20 cellular contexts compared by ENCODE assay signal in genomic region chr2:98582523-98582922, GRCh38. TPM values are rescaled to one million over a fixed set of nuclear protein-coding genes. Genes with fewer than 3 reads are reported as not detected.
A peak's percentile ranks its signal among the peaks of the same experiment; 100 is the strongest.
DNase-seq lines count a peak whose midpoint lies in the region; ATAC-seq, FAIRE-seq and TF ChIP-seq lines count a peak whose summit lies in the region.
"Had no signal": no experiment of that assay in that cellular context is flagged by ENCODE, and none has a peak within 500 bp of the region (broad histone marks: within the 10 kb centered on the region; RNA-seq: fewer than 3 reads in every experiment).

No MANE protein-coding gene starts in this region.

- no peaks in the 10 kb centered on the region for H4K20me1 ChIP-seq in K562 (replicated peaks; ENCODE audit: control insufficient read depth, insufficient read depth, low read length)

- no peak overlapping the region for H3K9ac ChIP-seq in K562 (ENCODE audit: insufficient read depth in 1 of 2, low read depth in 2 of 2, low read length in 2 of 2)
- H3K9ac ChIP-seq in trophoblast cell (ENCODE audit: low read length), result peak overlapping the region; percentile 33

- H2BK5ac ChIP-seq in trophoblast cell (ENCODE audit: low read depth, low read length, poor library complexity), result no peak overlapping the region

- BruUV-seq in K562 (replicated peaks; lab: Mats Ljungman, UMichigan), result no TSS peak

- H4K91ac ChIP-seq in trophoblast cell (ENCODE audit: low read depth, low read length), result no peak overlapping the region

- no peak overlapping the region for H2BK120ac ChIP-seq in trophoblast cell (ENCODE audit: insufficient read depth, low read length, poor library complexity)

- H3K4me3 ChIP-seq in HEK293 (ENCODE audit: low read depth, low read length) (no peak overlapping the region), K562 (no peak overlapping the region), trophoblast cell (ENCODE audit: low read depth, low read length) (no peak overlapping the region)

- H3K27ac ChIP-seq in HEK293 (ENCODE audit: extremely low read depth, low read depth, low read length), result no peak overlapping the region
- no peak overlapping the region for H3K27ac ChIP-seq in K562 (ENCODE audit: extremely low read depth, low read depth, low read length)
- H3K27ac ChIP-seq in trophoblast cell (ENCODE audit: low read depth, low read length), result no peak overlapping the region
- H3K27ac ChIP-seq: HL-60 had no signal

- TF ChIP-seq POLR2A in GM12891 (IDR thresholded peaks at IDR 0.05; ENCODE audit: low read depth, low read length), result no peak
- no peak for TF ChIP-seq POLR2A in K562 (conservative IDR thresholded peaks at IDR 0.05)

- H3K9me1 ChIP-seq in K562 (ENCODE audit: control insufficient read depth, insufficient read depth, low read length), result no peaks in the 10 kb centered on the region

- H3K4ac ChIP-seq in trophoblast cell (ENCODE audit: low read depth, low read length), result no peak overlapping the region

- FAIRE-seq in GM12891 (lab: Jason Lieb, UNC) (peak; percentile 43), K562 (lab: Jason Lieb, UNC) (no peak)
- FAIRE-seq: A204.1, G401.6 had no signal

- no peak overlapping the region for H3K23ac ChIP-seq in trophoblast cell (ENCODE audit: low read length)

- DNase-seq in GM12891 (ENCODE audit: insufficient read length, low spot score), result no peak
- DNase-seq in K562 (ENCODE audit: extremely low read depth in 1 of 4, low spot score in 3 of 4), result no peak
- no peak for DNase-seq in trophoblast cell
- DNase-seq in DMS153 (lab: John Stamatoyannopoulos, UW), result no peak
- DNase-seq: ACHN; BE2C; C1 segment of cervical spinal cord; CD4-positive, CD25-positive, alpha-beta regulatory T cell; CD8-positive, alpha-beta memory T cell; COR-L47; DMS 273 treated with DMSO at 0.1 percent for 48 hours; GOT3; H9; KG1 had no signal

- H4K12ac ChIP-seq in trophoblast cell (ENCODE audit: low read depth, low read length), result no peak overlapping the region

- WGBS in K562 (ENCODE audit: insufficient coverage, low coverage, missing lambda C conversion rate), result 85% methylated on average over 9 of the region's 9 CpGs
- WGBS in trophoblast cell (ENCODE audit: extremely low coverage, insufficient coverage, insufficient read length), result no CpG with 5 or more reads among the region's 9 CpGs

- no peak overlapping the region for H3K14ac ChIP-seq in trophoblast cell (ENCODE audit: low read length)

- no peaks in the 10 kb centered on the region for H3K79me1 ChIP-seq in trophoblast cell (ENCODE audit: low read length)

- no peak overlapping the region for H4K8ac ChIP-seq in trophoblast cell (ENCODE audit: low read depth, low read length)

- no peak overlapping the region for H2AK5ac ChIP-seq in trophoblast cell (ENCODE audit: low read length)

- POLR2A ChIA-PET in HEK293 (lab: Yijun Ruan, JAX), result no interaction called here
- POLR2A ChIA-PET in K562 (lab: Yijun Ruan, JAX), result no interaction called here

- no peak overlapping the region for H3K18ac ChIP-seq in trophoblast cell (ENCODE audit: low read length)

- no peak overlapping the region for H2BK12ac ChIP-seq in trophoblast cell (ENCODE audit: low read length)

- H3K79me2 ChIP-seq in K562 (ENCODE audit: control insufficient read depth, insufficient read depth, low read length) (no peaks in the 10 kb centered on the region), trophoblast cell (ENCODE audit: control insufficient read depth, insufficient read depth, low read length, poor library complexity) (peaks cover 2% of the 10 kb centered on the region)

- CTCF ChIA-PET in HEK293 (lab: Yijun Ruan, JAX), result interaction anchor here (0.6 to 2.6 kb wide), 2 partner anchors 14 to 195 kb away, joined by 3 to 11 read pairs; no protein-coding TSS in a partner anchor
- CTCF ChIA-PET in K562 (lab: Yijun Ruan, JAX; ENCODE audit: low intra/inter-chr PET ratio), result interaction anchor here (0.6 kb wide), 1 partner anchor 8 kb away, joined by 3 read pairs; no protein-coding TSS in a partner anchor

- no peak overlapping the region for H2AFZ ChIP-seq in K562 (ENCODE audit: low read depth, low read length)
- no peak overlapping the region for H2AFZ ChIP-seq in trophoblast cell (ENCODE audit: insufficient read depth, low read length, poor library complexity)

- no peaks in the 10 kb centered on the region for H3K9me3 ChIP-seq in HEK293 (ENCODE audit: control insufficient read depth, insufficient read depth, low read depth, low read length)
- no peaks in the 10 kb centered on the region for H3K9me3 ChIP-seq in K562 (replicated peaks; ENCODE audit: control insufficient read depth, insufficient read depth, low read depth, low read length)
- H3K9me3 ChIP-seq in trophoblast cell (ENCODE audit: insufficient read depth, low read depth, low read length), result peaks cover 2% of the 10 kb centered on the region
- H3K9me3 ChIP-seq: BE2C had no signal

- TF ChIP-seq RAD21 in K562 (CRISPR knock-in tag; conservative IDR thresholded peaks at IDR 0.05 in 1 of 2, IDR thresholded peaks at IDR 0.05 in 1 of 2), result no peak

- H3K4me1 ChIP-seq in HEK293 (ENCODE audit: control insufficient read depth, insufficient read depth, low read length), result no peaks in the 10 kb centered on the region
- H3K4me1 ChIP-seq in K562 (replicated peaks in 1 of 2; ENCODE audit: control insufficient read depth in 2 of 2, insufficient read depth in 2 of 2, low read length in 2 of 2), result peaks cover 0 to 3% of the 10 kb centered on the region in 2 experiments; a peak in 1 of 5 replicates
- H3K4me1 ChIP-seq in trophoblast cell (ENCODE audit: control insufficient read depth in 1 of 2, insufficient read depth in 2 of 2, low read length in 2 of 2), result no peaks in the 10 kb centered on the region
- H3K4me1 ChIP-seq: BE2C had no signal

- intact Hi-C loops in K562 (cut with micrococcal nuclease), result no loop called here

- no peak for ATAC-seq in K562
- no peak for ATAC-seq in HG02938 (IDR thresholded peaks at IDR 0.05; ENCODE audit: unreplicated experiment)
- no peak for ATAC-seq in GM18511 (IDR thresholded peaks at IDR 0.05; ENCODE audit: unreplicated experiment)

- no peak for TF ChIP-seq EP300 in K562 (IDR thresholded peaks at IDR 0.05; ENCODE audit: low read length)

- no peak for TF ChIP-seq CTCF in HEK293 (tag by site-specific recombination; IDR thresholded peaks at IDR 0.05)
- TF ChIP-seq CTCF in K562 (IDR thresholded peaks at IDR 0.05 in 2 of 3, conservative IDR thresholded peaks at IDR 0.05 in 1 of 3; ENCODE audit: insufficient read depth in 2 of 3, low read depth in 1 of 3, low read length in 3 of 3), result no peak

- peaks cover 4 to 49% of the 10 kb centered on the region in 2 experiments; a peak in 2 of 3 replicates for H3K36me3 ChIP-seq in HEK293 (ENCODE audit: control insufficient read depth in 2 of 2, insufficient read depth in 1 of 2, low read length in 2 of 2)
- H3K36me3 ChIP-seq in K562 (ENCODE audit: control insufficient read depth, insufficient read depth, low read length), result peaks cover 19% of the 10 kb centered on the region; the same call in 2 of the 3 replicates
- peaks cover 15 to 27% of the 10 kb centered on the region in 2 experiments for H3K36me3 ChIP-seq in trophoblast cell (ENCODE audit: control insufficient read depth in 1 of 2, insufficient read depth in 2 of 2, low read length in 2 of 2)
- H3K36me3 ChIP-seq: BE2C had no signal

- H3K27me3 ChIP-seq in K562 (ENCODE audit: control insufficient read depth in 2 of 2, insufficient read depth in 2 of 2, low read length in 2 of 2) (no peaks in the 10 kb centered on the region), trophoblast cell (ENCODE audit: insufficient read depth, low read length) (no peaks in the 10 kb centered on the region)
- H3K27me3 ChIP-seq: BE2C had no signal

- in situ Hi-C loops in K562 (cut with MboI), result no loop called here

- no peak overlapping the region for H3K4me2 ChIP-seq in K562 (ENCODE audit: insufficient read depth, low read length)
- no peak overlapping the region for H3K4me2 ChIP-seq in trophoblast cell (ENCODE audit: low read length)

RNA-seq across cellular contexts. Expression of gene COA5, which starts 25.8 kb away (rescaled TPM):
- polyA plus RNA-seq in GM12891 (2012; ENCODE audit: low read depth, missing spikeins), result 36.6 TPM
- 15.0 and 30.4 TPM in 2 replicates for total RNA-seq in K562 (2011; cell fraction: chromatin; rRNA removed; ENCODE audit: low replicate concordance)
- 18.6 and 22.3 TPM in 2 replicates for total RNA-seq in K562 (2011; cell fraction: nucleolus; rRNA removed)
- 30.0 and 40.5 TPM in 2 replicates for total RNA-seq in K562 (2011; cell fraction: nucleoplasm; rRNA removed)
- total RNA-seq in K562 (2014; rRNA removed) (41.6 and 43.3 TPM in 2 replicates), K562 (2014; rRNA removed; fragmentation: Illumina TruSeq; extraction: Trizol) (41.7 and 43.4 TPM in 2 replicates), K562 (2015; rRNA removed; fragmentation: Illumina TruSeq; extraction: Trizol) (27.6 and 30.2 TPM in 2 replicates), K562 (2021) (33.4 and 33.9 TPM in 2 replicates)
- polyA plus RNA-seq in K562 (2011; rRNA removed) (50.7 and 54.7 TPM in 2 replicates), K562 (2014; fragmentation: Illumina TruSeq; extraction: Trizol) (27.2 and 27.6 TPM in 2 replicates), K562 (2014; fragmentation: Nextera tagmentation; extraction: Ambion mirVana) (10 to 100 TPM; 17.9 to 23.6 TPM), K562 (2014; rRNA removed) (60.4 and 77.6 TPM in 2 replicates)
- polyA plus RNA-seq in K562 (2011; cell fraction: cytosol; rRNA removed), result 13.8 and 32.7 TPM in 2 replicates
- 46.8 and 52.2 TPM in 2 replicates for polyA plus RNA-seq in K562 (2011; cell fraction: nucleus; rRNA removed)
- polyA plus RNA-seq in K562 (2012), result 41.7 and 56.9 TPM in 2 replicates
- 12.0 and 12.4 TPM in 2 replicates for polyA minus RNA-seq in K562 (2011; rRNA and poly(A)+ RNA removed)
- 9.8 and 11.1 TPM in 2 replicates for polyA minus RNA-seq in K562 (2011; cell fraction: cytosol; rRNA and poly(A)+ RNA removed)
- polyA minus RNA-seq in K562 (2011; cell fraction: nucleus; rRNA and poly(A)+ RNA removed), result 25.6 and 30.7 TPM in 2 replicates
- polyA plus RNA-seq in trophoblast cell (2013), result 32.9 and 35.0 TPM in 2 replicates

RNA-seq across cellular contexts. Expression of gene UNC50, which starts 25.9 kb away (rescaled TPM):
- polyA plus RNA-seq in GM12891 (2012; ENCODE audit: low read depth, missing spikeins), result 26.4 TPM
- 38.4 and 53.5 TPM in 2 replicates for total RNA-seq in K562 (2011; cell fraction: chromatin; rRNA removed; ENCODE audit: low replicate concordance)
- total RNA-seq in K562 (2011; cell fraction: nucleolus; rRNA removed), result 35.9 and 36.9 TPM in 2 replicates
- total RNA-seq in K562 (2011; cell fraction: nucleoplasm; rRNA removed), result 55.4 and 57.3 TPM in 2 replicates
- total RNA-seq in K562 (2014; rRNA removed) (30.0 and 30.4 TPM in 2 replicates), K562 (2014; rRNA removed; fragmentation: Illumina TruSeq; extraction: Trizol) (32.5 and 37.9 TPM in 2 replicates), K562 (2015; rRNA removed; fragmentation: Illumina TruSeq; extraction: Trizol) (37.6 and 38.2 TPM in 2 replicates), K562 (2021) (31.2 and 31.9 TPM in 2 replicates)
- polyA plus RNA-seq in K562 (2011; rRNA removed) (39.2 and 52.9 TPM in 2 replicates), K562 (2014; fragmentation: Illumina TruSeq; extraction: Trizol) (35.9 and 37.9 TPM in 2 replicates), K562 (2014; fragmentation: Nextera tagmentation; extraction: Ambion mirVana) (10 to 100 TPM; 36.6 to 37.9 TPM), K562 (2014; rRNA removed) (35.3 and 43.4 TPM in 2 replicates)
- 21.7 and 46.9 TPM in 2 replicates for polyA plus RNA-seq in K562 (2011; cell fraction: cytosol; rRNA removed)
- 30.0 and 45.2 TPM in 2 replicates for polyA plus RNA-seq in K562 (2011; cell fraction: nucleus; rRNA removed)
- 30.5 and 41.6 TPM in 2 replicates for polyA plus RNA-seq in K562 (2012)
- 19.8 and 20.4 TPM in 2 replicates for polyA minus RNA-seq in K562 (2011; rRNA and poly(A)+ RNA removed)
- polyA minus RNA-seq in K562 (2011; cell fraction: cytosol; rRNA and poly(A)+ RNA removed), result 7.1 and 9.1 TPM in 2 replicates
- 14.7 and 25.9 TPM in 2 replicates for polyA minus RNA-seq in K562 (2011; cell fraction: nucleus; rRNA and poly(A)+ RNA removed)
- 58.4 and 66.1 TPM in 2 replicates for polyA plus RNA-seq in trophoblast cell (2013)
